ENCODE assay signal across 8 cellular contexts in genomic region chr6:100881707-100882040, GRCh38. TPM values are rescaled to one million over a fixed set of nuclear protein-coding genes. Genes with fewer than 3 reads are reported as not detected.
DNase-seq lines count a peak whose midpoint lies in the region; TF ChIP-seq lines count a peak whose summit lies in the region.

No MANE protein-coding gene starts in this region.

- peaks cover 0 to 2% of the 10 kb centered on the region in 2 donors for H3K27me3 Mint-ChIP-seq in CD8-positive, alpha-beta memory T cell
- H3K27me3 Mint-ChIP-seq in H9 (ENCODE audit: low read depth): no peaks in the 10 kb centered on the region

- no peaks in the 10 kb centered on the region for H3K27me3 ChIP-seq in CD8-positive, alpha-beta memory T cell (ENCODE audit: insufficient read depth, low read length, poor library complexity, severe bottlenecking)
- H3K27me3 ChIP-seq in H9 (ENCODE audit: insufficient read depth, low read length) (no peaks in the 10 kb centered on the region), SJCRH30 (no peaks in the 10 kb centered on the region), esophagus (ENCODE audit: control insufficient read depth in 1 of 2, insufficient read depth in 2 of 2, low read length in 2 of 2) (no peaks in the 10 kb centered on the region), neutrophil (no peaks in the 10 kb centered on the region)

- peaks cover 0 to 11% (median 0%) of the 10 kb centered on the region in 3 donors for H3K36me3 Mint-ChIP-seq in CD8-positive, alpha-beta memory T cell
- peaks cover 0 to 9% (median 1%) of the 10 kb centered on the region in 3 experiments; a peak in 5 of 7 replicates for H3K36me3 Mint-ChIP-seq in H9 (ENCODE audit: insufficient read depth in 1 of 3, low read depth in 3 of 3)

- POLR2A ChIA-PET in CD8-positive, alpha-beta memory T cell (lab: Charles Lee): no interaction called here

- H3K23ac ChIP-seq in H9 (ENCODE audit: insufficient read length, low read depth, low read length): no peak overlapping the region

- H3K9me3 Mint-ChIP-seq in CD8-positive, alpha-beta memory T cell: no peaks in the 10 kb centered on the region
- H3K9me3 Mint-ChIP-seq in H9: no peaks in the 10 kb centered on the region

- H2BK15ac ChIP-seq in H9 (ENCODE audit: low read depth, low read length): no peak overlapping the region

- H2BK20ac ChIP-seq in H9 (ENCODE audit: low read depth, low read length, poor library complexity, severe bottlenecking): no peak overlapping the region

- H3K27ac ChIP-seq in CD8-positive, alpha-beta memory T cell (ENCODE audit: low read depth, low read length): peak overlapping the region; percentile 92
- H3K27ac ChIP-seq in H9 (ENCODE audit: insufficient read length, low read depth, low read length) (no peak overlapping the region), SJCRH30 (peak overlapping the region; percentile 86), esophagus (ENCODE audit: low read depth in 2 of 2, low read length in 1 of 2) (peak overlapping the region; percentile 92 to 97), neutrophil (no peak overlapping the region)

- H3K9ac ChIP-seq in H9 (ENCODE audit: extremely low read depth, insufficient read length, low read length): peak overlapping the region; percentile 69

- no peak overlapping the region for H4K5ac ChIP-seq in H9 (ENCODE audit: insufficient read length, low read depth, low read length)

- CTCF ChIA-PET in CD8-positive, alpha-beta memory T cell (lab: Charles Lee): no interaction called here

- H3K27ac Mint-ChIP-seq in CD8-positive, alpha-beta memory T cell: peak overlapping the region; percentile 89 to 100 (median 99)
- peak overlapping the region; percentile 74 to 86 (median 76); a peak in 5 of 7 replicates for H3K27ac Mint-ChIP-seq in H9

- H3K23me2 ChIP-seq in H9 (ENCODE audit: insufficient read length, low read depth, low read length, poor library complexity, severe bottlenecking): peaks cover 7% of the 10 kb centered on the region

- H3K4me2 ChIP-seq in H9 (ENCODE audit: insufficient read depth, insufficient read length, low read length): peak overlapping the region; percentile 63

- H3K4me3 Mint-ChIP-seq in CD8-positive, alpha-beta memory T cell: peak overlapping the region; percentile 98 to 100 (median 100)
- peak overlapping the region; percentile 99 for H3K4me3 Mint-ChIP-seq in H9

- peak overlapping the region; percentile 66 for H3K18ac ChIP-seq in H9 (ENCODE audit: insufficient read length, low read depth, low read length)

- TF ChIP-seq CTCF in H9 (conservative IDR thresholded peaks at IDR 0.05): no peak
- no peak for TF ChIP-seq CTCF in neutrophil (IDR thresholded peaks at IDR 0.05)

- no peak overlapping the region for H2BK120ac ChIP-seq in H9 (ENCODE audit: low read depth, low read length, poor library complexity, severe bottlenecking)

- no peak for DNase-seq in CD8-positive, alpha-beta memory T cell
- DNase-seq in H9 (no peak), SJCRH30 (no peak), HK-2 (ENCODE audit: unreplicated experiment) (no peak), T1000 (lab: John Stamatoyannopoulos, UW) (no peak)
- no peak for DNase-seq in stimulated activated CD4-positive, alpha-beta T cell treated with anti-CD3 and anti-CD28 coated beads, Interleukin-2, amount 100 ng/mL, for 48 hours

- no peaks in the 10 kb centered on the region for H3K9me3 ChIP-seq in CD8-positive, alpha-beta memory T cell (ENCODE audit: low read length)
- H3K9me3 ChIP-seq in H9 (ENCODE audit: control insufficient read depth, low read depth, low read length): no peaks in the 10 kb centered on the region
- H3K9me3 ChIP-seq in SJCRH30 (replicated peaks): no peaks in the 10 kb centered on the region; the same call in 1 of the 2 replicates
- H3K9me3 ChIP-seq in esophagus (ENCODE audit: control insufficient read depth in 2 of 2, insufficient read depth in 1 of 2, low read depth in 1 of 2, low read length in 1 of 2): no peaks in the 10 kb centered on the region
- H3K9me3 ChIP-seq in neutrophil: no peaks in the 10 kb centered on the region

- H2AK5ac ChIP-seq in H9 (ENCODE audit: insufficient read length, low read length): no peak overlapping the region

- H3K56ac ChIP-seq in H9 (ENCODE audit: insufficient read length, low read depth, low read length): no peak overlapping the region

- no peaks in the 10 kb centered on the region for H3K79me1 ChIP-seq in H9 (ENCODE audit: insufficient read depth, low read depth, low read length, poor library complexity, severe bottlenecking)

- no peak overlapping the region for H4K8ac ChIP-seq in H9 (replicated peaks; ENCODE audit: insufficient read length, low read depth, low read length)

- H4K20me1 ChIP-seq in H9 (ENCODE audit: control insufficient read depth, insufficient read depth, insufficient read length): no peaks in the 10 kb centered on the region

- WGBS in H9 (ENCODE audit: extremely low coverage, insufficient read length, low lambda C conversion rate): no CpG with 5 or more reads among the region's 6 CpGs
- WGBS in esophagus, 2 donors: 7 to 8% methylated on average over 6 of the region's 6 CpGs

- peaks cover 42 to 56% (median 56%) of the 10 kb centered on the region in 3 donors for H3K4me1 Mint-ChIP-seq in CD8-positive, alpha-beta memory T cell
- peaks cover 48 to 52% of the 10 kb centered on the region in 2 experiments for H3K4me1 Mint-ChIP-seq in H9

- peaks cover 10% of the 10 kb centered on the region; the same call in 1 of the 2 replicates for H3K79me2 ChIP-seq in H9 (ENCODE audit: insufficient read depth, low read length)

- peak overlapping the region; percentile 56; the same call in 1 of the 2 replicates for H3K14ac ChIP-seq in H9 (ENCODE audit: insufficient read depth, low read length)

- no peak overlapping the region for H3K4ac ChIP-seq in H9 (ENCODE audit: low read depth, low read length)

- H3K36me3 ChIP-seq in CD8-positive, alpha-beta memory T cell (ENCODE audit: insufficient read depth, low read length): no peaks in the 10 kb centered on the region
- H3K36me3 ChIP-seq in SJCRH30 (0 out of 2 replicates have a peak, but pooled peaks cover 2% of the 10 kb centered on the region), esophagus (ENCODE audit: control insufficient read depth in 2 of 2, insufficient read depth in 2 of 2, low read length in 1 of 2) (no peaks in the 10 kb centered on the region), neutrophil (no peaks in the 10 kb centered on the region)

- H3K4me3 ChIP-seq in CD8-positive, alpha-beta memory T cell (ENCODE audit: low read length): peak overlapping the region; percentile 76
- H3K4me3 ChIP-seq in SJCRH30 (peak overlapping the region; percentile 80), esophagus (ENCODE audit: low read depth in 1 of 2, low read length in 2 of 2) (peak overlapping the region; percentile 75 to 88), neutrophil (ENCODE audit: low read depth in 1 of 2, low read length in 1 of 2) (peak overlapping the region; percentile 73 to 74)

- no peak overlapping the region for H2BK12ac ChIP-seq in H9 (ENCODE audit: insufficient read length, low read depth, low read length)

- H3K4me1 ChIP-seq in CD8-positive, alpha-beta memory T cell (ENCODE audit: insufficient read depth, low read length): peaks cover 33% of the 10 kb centered on the region
- peaks cover 15% of the 10 kb centered on the region for H3K4me1 ChIP-seq in H9 (ENCODE audit: insufficient read depth, low read length)
- peaks cover 4% of the 10 kb centered on the region; the same call in 1 of the 2 replicates for H3K4me1 ChIP-seq in SJCRH30
- H3K4me1 ChIP-seq in esophagus (ENCODE audit: control insufficient read depth in 2 of 2, insufficient read depth in 2 of 2, low read length in 1 of 2): no peaks in the 10 kb centered on the region
- peaks cover 10 to 15% of the 10 kb centered on the region in 2 experiments for H3K4me1 ChIP-seq in neutrophil (ENCODE audit: control insufficient read depth in 1 of 2, insufficient read depth in 1 of 2, low read depth in 1 of 2, low read length in 1 of 2)

- no peak overlapping the region for H2AFZ ChIP-seq in H9 (ENCODE audit: low read length)

- H3T11ph ChIP-seq in H9 (ENCODE audit: low read length): no peak overlapping the region

- H4K91ac ChIP-seq in H9 (ENCODE audit: insufficient read length, low read depth, low read length): no peak overlapping the region

- H2BK5ac ChIP-seq in H9 (ENCODE audit: insufficient read length, low read length): no peak overlapping the region

RNA-seq across cellular contexts. Expression of gene ASCC3, which starts 0.5 kb away (rescaled TPM):
- total RNA-seq in CD8-positive, alpha-beta memory T cell: 10 to 100 TPM; 64.0 to 65.1 TPM
- 26.8 TPM for polyA plus RNA-seq in CD8-positive, alpha-beta memory T cell
- 61.4 and 63.8 TPM in 2 replicates for total RNA-seq in H9 (2021)
- 72.9 and 79.3 TPM in 2 replicates for total RNA-seq in SJCRH30 (2014; rRNA removed; shearing (Covaris generic))
- 10 to 100 TPM in 1 of 2 donors, 1 to 10 TPM in 1; 7.4 to 15.0 TPM for polyA plus RNA-seq in esophagus

Comparison
In these comparisons a context has a peak if more than half of its experiments do, and no peak if none do; other contexts are left out.
1. H3K27ac ChIP-seq: peak in CD8-positive, alpha-beta memory T cell (single experiment), SJCRH30 (single experiment) and esophagus (2 of 2); none in H9 (single experiment) and neutrophil (single experiment).
2. Peak in every context shown above with its lines, with median percentiles within 50 percentile points of each other: H3K4me3 ChIP-seq.